Comparison of ENCODE assay signal across 10 cellular contexts in the genomic region with DNA sequence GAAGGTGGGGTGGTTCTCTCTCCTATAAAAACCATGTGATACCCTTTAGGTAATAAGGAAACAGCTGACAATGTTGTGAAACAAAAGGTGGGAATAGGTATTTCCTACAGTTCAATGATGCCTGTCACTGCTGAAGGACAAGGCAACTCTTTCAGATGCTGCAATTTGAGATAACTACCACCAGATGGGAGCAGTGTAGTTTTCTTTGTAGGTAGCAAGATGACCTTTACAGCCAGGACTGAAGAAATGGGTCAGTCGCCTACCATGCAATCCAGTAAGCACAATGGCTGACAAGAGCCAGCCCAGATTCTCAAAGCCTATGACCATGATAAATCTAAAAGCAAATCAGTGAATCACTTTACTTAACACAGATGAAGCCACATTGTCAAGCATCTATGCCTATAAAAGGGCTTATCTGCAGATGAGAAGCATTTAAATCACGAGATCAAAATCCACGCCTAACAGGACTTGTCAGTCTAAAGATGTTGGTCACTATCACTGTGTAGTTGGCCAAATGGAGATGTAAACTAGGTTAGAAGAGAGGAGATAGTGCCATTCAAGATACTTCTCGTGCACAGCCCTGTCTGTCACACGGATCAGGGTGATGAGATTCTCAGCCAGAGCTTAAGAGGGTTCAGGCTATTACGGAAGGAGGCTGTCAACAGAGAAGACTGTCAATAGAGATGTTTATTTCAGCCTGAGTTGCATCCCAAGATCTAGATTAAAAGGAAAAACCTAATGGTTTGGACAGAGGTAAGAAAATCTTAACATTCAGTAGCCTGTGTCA.
DNase-seq lines count a peak whose midpoint lies in the region; ATAC-seq, FAIRE-seq and TF ChIP-seq lines count a peak whose summit lies in the region.
"Had no signal": no experiment of that assay in that cellular context is flagged by ENCODE, and none has a peak within 500 bp of the region (broad histone marks: within the 10 kb centered on the region; RNA-seq: fewer than 3 reads in every experiment).

No MANE protein-coding gene starts in this region.

- in situ Hi-C loops in Caki2 (cut with HindIII; ENCODE audit: low pct_unique_long_range_greater_than_20kb, low sequenced_read_pairs) = no loop called here

- peaks cover 0 to 11% of the 10 kb centered on the region in 2 experiments for H3K4me1 ChIP-seq in trophoblast cell (ENCODE audit: control insufficient read depth in 1 of 2, insufficient read depth in 2 of 2, low read length in 2 of 2)

- FAIRE-seq in TTC549 (lab: Jason Lieb, UNC) = peak; percentile 56

- no peak overlapping the region for H3K23ac ChIP-seq in trophoblast cell (ENCODE audit: low read length)

- H4K12ac ChIP-seq in trophoblast cell (ENCODE audit: low read depth, low read length) = no peak overlapping the region

- no peak overlapping the region for H2BK5ac ChIP-seq in trophoblast cell (ENCODE audit: low read depth, low read length, poor library complexity)

- H3K36me3 ChIP-seq in trophoblast cell (ENCODE audit: control insufficient read depth in 1 of 2, insufficient read depth in 2 of 2, low read length in 2 of 2) = peaks cover 0 to 7% of the 10 kb centered on the region in 2 experiments

- intact Hi-C loops in posterior cingulate gyrus (cut with DNase I) = loop anchor here (2.0 kb wide), 1 partner anchor 155 kb away; no protein-coding TSS in a partner anchor

- H3K9me3 ChIP-seq in trophoblast cell (ENCODE audit: insufficient read depth, low read depth, low read length) = no peaks in the 10 kb centered on the region

- H3K27me3 ChIP-seq in trophoblast cell (ENCODE audit: insufficient read depth, low read length) = no peaks in the 10 kb centered on the region

- H2AFZ ChIP-seq in trophoblast cell (ENCODE audit: insufficient read depth, low read length, poor library complexity) = no peak overlapping the region

- peak; percentile 67 for ATAC-seq in GM19463 (IDR thresholded peaks at IDR 0.05; ENCODE audit: unreplicated experiment)

- H3K79me1 ChIP-seq in trophoblast cell (ENCODE audit: low read length) = no peaks in the 10 kb centered on the region

- H3K27ac ChIP-seq in trophoblast cell (ENCODE audit: low read depth, low read length) = no peak overlapping the region
- H3K27ac ChIP-seq: SK-N-MC, skin epidermis had no signal

- no peak overlapping the region for H2AK5ac ChIP-seq in trophoblast cell (ENCODE audit: low read length)

- no peak overlapping the region for H3K4me2 ChIP-seq in trophoblast cell (ENCODE audit: low read length)

- peak overlapping the region; percentile 4 for H3K4ac ChIP-seq in trophoblast cell (ENCODE audit: low read depth, low read length)

- H2BK120ac ChIP-seq in trophoblast cell (ENCODE audit: insufficient read depth, low read length, poor library complexity) = no peak overlapping the region

- no peaks in the 10 kb centered on the region for H3K79me2 ChIP-seq in trophoblast cell (ENCODE audit: control insufficient read depth, insufficient read depth, low read length, poor library complexity)

- no peak overlapping the region for H3K14ac ChIP-seq in trophoblast cell (ENCODE audit: low read length)

- DNase-seq in Caki2 (ENCODE audit: low read depth) (peak; percentile 63), MV-4-11 (lab: John Stamatoyannopoulos, UW) (peak; percentile 52), foreskin fibroblast (peak in 1 of 2 donors; percentile 66), trophoblast cell (peak; percentile 68 to 91), posterior cingulate gyrus (no peak)
- DNase-seq in stimulated activated CD4-positive, alpha-beta T cell treated with anti-CD3 and anti-CD28 coated beads, Interleukin-1b, Interleukin-23, amount 100 ng/mL, for 48 hours = no peak

- H3K9ac ChIP-seq in trophoblast cell (ENCODE audit: low read length) = no peak overlapping the region

- H2BK12ac ChIP-seq in trophoblast cell (ENCODE audit: low read length) = no peak overlapping the region

- no peak overlapping the region for H4K91ac ChIP-seq in trophoblast cell (ENCODE audit: low read depth, low read length)

- no CpG with 5 or more reads among the region's 6 CpGs for WGBS in trophoblast cell (ENCODE audit: extremely low coverage, insufficient coverage, insufficient read length)

- H3K18ac ChIP-seq in trophoblast cell (ENCODE audit: low read length) = no peak overlapping the region

- H3K4me3 ChIP-seq in foreskin fibroblast (ENCODE audit: low read depth in 1 of 2, low read length in 2 of 2) (no peak overlapping the region), trophoblast cell (ENCODE audit: low read depth, low read length) (no peak overlapping the region)
- H3K4me3 ChIP-seq: SK-N-MC, skin epidermis had no signal

- no peak overlapping the region for H4K8ac ChIP-seq in trophoblast cell (ENCODE audit: low read depth, low read length)

- peak; percentile 39 for TF ChIP-seq CTCF in foreskin fibroblast (IDR thresholded peaks at IDR 0.05; ENCODE audit: low read depth, low read length)

Comparison
In these comparisons a context has a peak if more than half of its experiments do, and no peak if none do; other contexts are left out.
1. DNase-seq: peak in Caki2 (single experiment), MV-4-11 (single experiment) and trophoblast cell (2 of 2); none in stimulated activated CD4-positive, alpha-beta T cell treated with anti-CD3 and anti-CD28 coated beads, Interleukin-1b, Interleukin-23, amount 100 ng/mL, for 48 hours (single experiment) and posterior cingulate gyrus (0 of 10).